24 cellular contexts compared by ENCODE assay signal in genomic region chr1:241048558-241048957, GRCh38.
"Had no signal": no experiment of that assay in that cellular context is flagged by ENCODE, and none has a peak within 500 bp of the region (broad histone marks: within the 10 kb centered on the region; RNA-seq: fewer than 3 reads in every experiment).

No MANE protein-coding gene starts in this region.

- H3K9me3 Mint-ChIP-seq: activated CD4-positive, alpha-beta T cell treated with anti-CD3 and anti-CD28 coated beads, Interleukin-2, amount 10 ng/mL, durations not matched to agents 7 days and 5 days; nephron; type B pancreatic cell had no signal

- ATAC-seq: left ventricle myocardium superior; sciatic nerve; stimulated activated effector memory CD8-positive, alpha-beta T cell treated with anti-CD3 and anti-CD28 coated beads, Interleukin-12 subunit alpha, Interleukin-12 subunit beta, amount 100 ng/mL, for 72 hours; stimulated activated naive CD8-positive, alpha-beta T cell treated with anti-CD3 and anti-CD28 coated beads, Interleukin-15, amount 100 ng/mL, for 72 hours had no signal

- H3K27ac Mint-ChIP-seq: activated CD4-positive, alpha-beta memory T cell treated with anti-CD3 and anti-CD28 coated beads, Interleukin-2, amount 10 ng/mL, durations not matched to agents 7 days and 5 days; activated CD4-positive, alpha-beta T cell treated with anti-CD3 and anti-CD28 coated beads, Interleukin-2, amount 10 ng/mL, durations not matched to agents 7 days and 5 days; activated naive CD4-positive, alpha-beta T cell treated with anti-CD3 and anti-CD28 coated beads, Interleukin-2, amount 50 U/mL, for 24 hours; activated T-helper 2 cell treated with anti-CD3 and anti-CD28 coated beads, Interferon-gamma antibody, Interleukin-2, Interleukin-4, amounts not matched to agents 10 μg/mL and 5 μg/mL and 100 μg/mL, durations not matched to agents 14 hours and 24 hours and 36 hours; nephron; stimulated activated effector memory CD8-positive, alpha-beta T cell treated with anti-CD3 and anti-CD28 coated beads, Interleukin-12 subunit alpha, Interleukin-12 subunit beta, amount 100 ng/mL, for 72 hours; stimulated activated naive CD8-positive, alpha-beta T cell treated with anti-CD3 and anti-CD28 coated beads, Interleukin-15, amount 100 ng/mL, for 72 hours; type B pancreatic cell had no signal

- H3K4me3 ChIP-seq: skin epidermis, uterus had no signal

- H3K4me3 Mint-ChIP-seq: activated CD4-positive, alpha-beta memory T cell treated with anti-CD3 and anti-CD28 coated beads, Interleukin-2, amount 10 ng/mL, durations not matched to agents 7 days and 5 days; activated CD4-positive, alpha-beta T cell treated with anti-CD3 and anti-CD28 coated beads, Interleukin-2, amount 10 ng/mL, durations not matched to agents 7 days and 5 days; activated naive CD4-positive, alpha-beta T cell treated with anti-CD3 and anti-CD28 coated beads, Interleukin-2, amount 50 U/mL, for 24 hours; nephron; stimulated activated effector memory CD8-positive, alpha-beta T cell treated with anti-CD3 and anti-CD28 coated beads, Interleukin-12 subunit alpha, Interleukin-12 subunit beta, amount 100 ng/mL, for 72 hours; stimulated activated naive CD8-positive, alpha-beta T cell treated with anti-CD3 and anti-CD28 coated beads, Interleukin-15, amount 100 ng/mL, for 72 hours; type B pancreatic cell had no signal

- H3K36me3 Mint-ChIP-seq: activated naive CD4-positive, alpha-beta T cell treated with anti-CD3 and anti-CD28 coated beads, Interleukin-2, amount 50 U/mL, for 24 hours; stimulated activated effector memory CD8-positive, alpha-beta T cell treated with anti-CD3 and anti-CD28 coated beads, Interleukin-12 subunit alpha, Interleukin-12 subunit beta, amount 100 ng/mL, for 72 hours; type B pancreatic cell had no signal

- H3K4me1 Mint-ChIP-seq: activated CD4-positive, alpha-beta memory T cell treated with anti-CD3 and anti-CD28 coated beads, Interleukin-2, amount 10 ng/mL, durations not matched to agents 7 days and 5 days; activated CD4-positive, alpha-beta T cell treated with anti-CD3 and anti-CD28 coated beads, Interleukin-2, amount 10 ng/mL, durations not matched to agents 7 days and 5 days; activated naive CD4-positive, alpha-beta T cell treated with anti-CD3 and anti-CD28 coated beads, Interleukin-2, amount 50 U/mL, for 24 hours; nephron; stimulated activated effector memory CD8-positive, alpha-beta T cell treated with anti-CD3 and anti-CD28 coated beads, Interleukin-12 subunit alpha, Interleukin-12 subunit beta, amount 100 ng/mL, for 72 hours; stimulated activated naive CD8-positive, alpha-beta T cell treated with anti-CD3 and anti-CD28 coated beads, Interleukin-15, amount 100 ng/mL, for 72 hours had no signal

- H3K27ac ChIP-seq: neutrophil, skin epidermis, uterus had no signal

- H3K27me3 Mint-ChIP-seq: activated CD4-positive, alpha-beta memory T cell treated with anti-CD3 and anti-CD28 coated beads, Interleukin-2, amount 10 ng/mL, durations not matched to agents 7 days and 5 days; activated CD4-positive, alpha-beta T cell treated with anti-CD3 and anti-CD28 coated beads, Interleukin-2, amount 10 ng/mL, durations not matched to agents 7 days and 5 days; activated naive CD4-positive, alpha-beta T cell treated with anti-CD3 and anti-CD28 coated beads, Interleukin-2, amount 50 U/mL, for 24 hours; progenitor cell of endocrine pancreas; stimulated activated naive CD8-positive, alpha-beta T cell treated with anti-CD3 and anti-CD28 coated beads, Interleukin-15, amount 100 ng/mL, for 72 hours; type B pancreatic cell had no signal

- H3K9me3 ChIP-seq: neutrophil, uterus had no signal

- H3K4me1 ChIP-seq: uterus had no signal

- H3K36me3 ChIP-seq: neutrophil, uterus had no signal

- DNase-seq: activated CD4-positive, alpha-beta memory T cell treated with anti-CD3 and anti-CD28 coated beads, Interleukin-2, amount 10 ng/mL, durations not matched to agents 7 days and 5 days; activated CD4-positive, alpha-beta T cell treated with anti-CD3 and anti-CD28 coated beads for 1 hour; activated CD4-positive, alpha-beta T cell treated with anti-CD3 and anti-CD28 coated beads, Interleukin-2, amount 10 ng/mL, durations not matched to agents 7 days and 5 days; activated T-cell treated with anti-CD3 and anti-CD28 coated beads, Interleukin-2, amount 50 U/mL, for 48 hours; anterior cingulate cortex; dermis blood vessel endothelial cell; effector CD4-positive, alpha-beta T cell; islet precursor cell; left ventricle myocardium superior; stimulated activated CD4-positive, alpha-beta T cell treated with anti-CD3 and anti-CD28 coated beads, Interleukin-12 subunit alpha, Interleukin-12 subunit beta, amount 100 ng/mL, for 4 hours; stimulated activated CD4-positive, alpha-beta T cell treated with anti-CD3 and anti-CD28 coated beads, Interleukin-4, amount 100 ng/mL, for 24 hours; stimulated activated naive CD8-positive, alpha-beta T cell treated with anti-CD3 and anti-CD28 coated beads, Interleukin-15, amount 100 ng/mL, for 72 hours; substantia nigra; T-helper 2 cell; uterus had no signal

- H3K27me3 ChIP-seq: neutrophil, uterus had no signal
